In genomic region chr16:16122264-16122663, GRCh38 we compare ENCODE assay signal across 20 cellular contexts.
"Had no signal": no experiment of that assay in that cellular context is flagged by ENCODE, and none has a peak within 500 bp of the region (broad histone marks: within the 10 kb centered on the region; RNA-seq: fewer than 3 reads in every experiment).

No MANE protein-coding gene starts in this region.

- H3K27ac ChIP-seq: RWPE1, SJCRH30 had no signal

- DNase-seq: KBM-7, MV-4-11, NCI-H1048, NCI-H1105, NCI-H1417, NCI-H1436 treated with DMSO at 0.1 percent for 48 hours, NCI-H1694, NCI-H187 treated with DMSO at 0.1 percent for 48 hours, NCI-H2029 treated with DMSO at 0.1 percent for 48 hours, NCI-H2171, NCI-H226, NCI-H446, NCI-H510A, NCI-H524 treated with DMSO at 0.1 percent for 48 hours, NCI-H69, NCI-H774, SHP77 treated with DMSO at 0.1 percent for 48 hours, SJCRH30 had no signal

- H3K4me3 ChIP-seq: SJCRH30 had no signal

- H3K4me1 ChIP-seq: SJCRH30 had no signal

- FAIRE-seq: RCC 7860 had no signal

- H3K27me3 ChIP-seq: SJCRH30 had no signal

- H3K9me3 ChIP-seq: SJCRH30 had no signal
